30 cellular contexts compared by ENCODE assay signal in genomic region chr4:25110653-25111329, GRCh38.
"Had no signal": no experiment of that assay in that cellular context is flagged by ENCODE, and none has a peak within 500 bp of the region (broad histone marks: within the 10 kb centered on the region; RNA-seq: fewer than 3 reads in every experiment).

No MANE protein-coding gene starts in this region.

- H3K36me3 ChIP-seq: adrenal gland, breast epithelium, SJCRH30 had no signal

- H3K9me3 Mint-ChIP-seq: activated CD4-positive, alpha-beta T cell treated with anti-CD3 and anti-CD28 coated beads, Interleukin-2, amount 10 ng/mL, durations not matched to agents 7 days and 5 days; activated naive CD4-positive, alpha-beta T cell treated with anti-CD3 and anti-CD28 coated beads for 36 hours; activated naive CD4-positive, alpha-beta T cell treated with anti-CD3 and anti-CD28 coated beads, Interleukin-2, amount 50 U/mL, for 72 hours; activated T-cell treated with anti-CD3 and anti-CD28 coated beads, Interleukin-2, amount 50 U/mL, for 24 hours; activated T-helper 2 cell treated with anti-CD3 and anti-CD28 coated beads, Interferon-gamma antibody, Interleukin-2, Interleukin-4, amounts not matched to agents 10 μg/mL and 5 μg/mL and 100 μg/mL, durations not matched to agents 14 hours and 24 hours and 36 hours had no signal

- DNase-seq: activated CD4-positive, alpha-beta T cell treated with anti-CD3 and anti-CD28 coated beads for 36 hours; activated CD4-positive, alpha-beta T cell treated with anti-CD3 and anti-CD28 coated beads, Interleukin-2, amount 10 ng/mL, durations not matched to agents 7 days and 5 days; activated CD4-positive, alpha-beta T cell treated with anti-CD3 and anti-CD28 coated beads, Interleukin-2, amount 50 U/mL, for 48 hours; activated CD8-positive, alpha-beta T cell treated with anti-CD3 and anti-CD28 coated beads, Interleukin-2, amount 10 ng/mL, durations not matched to agents 7 days and 5 days; activated gamma-delta T cell; activated naive CD4-positive, alpha-beta T cell treated with anti-CD3 and anti-CD28 coated beads for 36 hours; activated T-cell treated with anti-CD3 and anti-CD28 coated beads, Interleukin-2, amount 50 U/mL, for 24 hours; adrenal gland; body of pancreas; cerebellar nuclear complex; Karpas-422; NCI-H1105; NCI-H1417 treated with DMSO at 0.1 percent for 48 hours; NCI-H187 treated with DMSO at 0.1 percent for 48 hours; NCI-H2081; NCI-H2171 treated with DMSO at 0.1 percent for 48 hours; NCI-H2227 treated with DMSO at 0.1 percent for 48 hours; NCI-H446 treated with DMSO at 0.1 percent for 48 hours; NCI-H69; NCI-H82; OCI-M1; SHP77; SJCRH30; T1000 had no signal

- ATAC-seq: activated CD4-positive, alpha-beta T cell treated with anti-CD3 and anti-CD28 coated beads for 36 hours; activated CD4-positive, CD25-positive, alpha-beta regulatory T cell treated with anti-CD3 and anti-CD28 coated beads, Interleukin-2, amount 50 U/mL, for 24 hours; activated CD8-positive, alpha-beta T cell treated with anti-CD3 and anti-CD28 coated beads, Interleukin-2, amount 10 ng/mL, durations not matched to agents 7 days and 5 days; body of pancreas; WTC11 had no signal

- H3K4me1 ChIP-seq: adrenal gland, breast epithelium had no signal

- H3K27ac ChIP-seq: adrenal gland, body of pancreas, breast epithelium, SJCRH30, SK-N-MC had no signal

- H3K9me3 ChIP-seq: adrenal gland, body of pancreas, breast epithelium, SJCRH30 had no signal

- H3K4me3 Mint-ChIP-seq: activated CD4-positive, alpha-beta T cell treated with anti-CD3 and anti-CD28 coated beads for 36 hours; activated CD4-positive, alpha-beta T cell treated with anti-CD3 and anti-CD28 coated beads, Interleukin-2, amount 10 ng/mL, durations not matched to agents 7 days and 5 days; activated CD8-positive, alpha-beta T cell treated with anti-CD3 and anti-CD28 coated beads, Interleukin-2, amount 10 ng/mL, durations not matched to agents 7 days and 5 days; activated naive CD4-positive, alpha-beta T cell treated with anti-CD3 and anti-CD28 coated beads for 36 hours; activated T-cell treated with anti-CD3 and anti-CD28 coated beads, Interleukin-2, amount 50 U/mL, for 24 hours; WTC11 had no signal

- H3K36me3 Mint-ChIP-seq: WTC11 had no signal

- H3K4me3 ChIP-seq: adrenal gland, body of pancreas, breast epithelium, SJCRH30, SK-N-MC had no signal

- H3K27ac Mint-ChIP-seq: activated CD4-positive, alpha-beta T cell treated with anti-CD3 and anti-CD28 coated beads for 36 hours; activated CD4-positive, alpha-beta T cell treated with anti-CD3 and anti-CD28 coated beads, Interleukin-2, amount 10 ng/mL, durations not matched to agents 7 days and 5 days; activated CD8-positive, alpha-beta T cell treated with anti-CD3 and anti-CD28 coated beads, Interleukin-2, amount 10 ng/mL, durations not matched to agents 7 days and 5 days; activated naive CD4-positive, alpha-beta T cell treated with anti-CD3 and anti-CD28 coated beads for 36 hours; activated T-cell treated with anti-CD3 and anti-CD28 coated beads, Interleukin-2, amount 50 U/mL, for 24 hours; activated T-helper 2 cell treated with anti-CD3 and anti-CD28 coated beads, Interferon-gamma antibody, Interleukin-2, Interleukin-4, amounts not matched to agents 10 μg/mL and 5 μg/mL and 100 μg/mL, durations not matched to agents 14 hours and 24 hours and 36 hours; WTC11 had no signal

- H3K4me1 Mint-ChIP-seq: activated CD4-positive, alpha-beta T cell treated with anti-CD3 and anti-CD28 coated beads for 36 hours; activated CD4-positive, alpha-beta T cell treated with anti-CD3 and anti-CD28 coated beads, Interleukin-2, amount 10 ng/mL, durations not matched to agents 7 days and 5 days had no signal

- H3K27me3 ChIP-seq: body of pancreas, breast epithelium, SJCRH30 had no signal
